1 cellular context compared by ENCODE assay signal in the genomic region with DNA sequence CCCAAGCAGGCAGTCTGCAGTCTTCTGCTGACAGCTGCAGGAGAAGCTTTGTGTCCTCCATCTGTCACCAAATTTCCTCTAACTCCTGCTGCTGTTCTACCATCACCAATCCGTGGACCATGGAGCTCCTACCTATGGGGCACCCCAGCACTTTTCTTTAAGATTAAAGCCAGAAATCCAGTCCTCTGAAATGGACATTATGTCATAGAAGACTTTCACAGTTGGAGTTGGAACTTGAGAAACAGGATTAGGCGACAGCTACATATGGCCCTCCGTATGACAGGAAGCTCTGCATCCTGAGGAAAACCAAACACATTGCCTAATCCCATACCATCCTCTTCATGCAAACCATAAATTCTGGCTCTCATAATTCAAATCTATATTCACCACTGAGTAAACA.
TF ChIP-seq lines count a peak whose summit lies in the region.

No MANE protein-coding gene starts in this region.

TF ChIP-seq in H1, 55 proteins besides CTCF, POLR2A, EP300 and RAD21 (continued from another document):
- no peak for TF ChIP-seq FOSL1 (IDR thresholded peaks at IDR 0.05; ENCODE audit: insufficient read depth, low read depth, low read length)
- TF ChIP-seq SIX5 (IDR thresholded peaks at IDR 0.05; ENCODE audit: low read depth, low read length): no peak
- no peak for TF ChIP-seq ASH2L (IDR thresholded peaks at IDR 0.05; ENCODE audit: low read length)
- TF ChIP-seq EGR1 (IDR thresholded peaks at IDR 0.05; ENCODE audit: borderline replicate concordance, low read depth, low read length): no peak
TF ChIP-seq in H1: peak in this region for 0.
